In the genomic region with DNA sequence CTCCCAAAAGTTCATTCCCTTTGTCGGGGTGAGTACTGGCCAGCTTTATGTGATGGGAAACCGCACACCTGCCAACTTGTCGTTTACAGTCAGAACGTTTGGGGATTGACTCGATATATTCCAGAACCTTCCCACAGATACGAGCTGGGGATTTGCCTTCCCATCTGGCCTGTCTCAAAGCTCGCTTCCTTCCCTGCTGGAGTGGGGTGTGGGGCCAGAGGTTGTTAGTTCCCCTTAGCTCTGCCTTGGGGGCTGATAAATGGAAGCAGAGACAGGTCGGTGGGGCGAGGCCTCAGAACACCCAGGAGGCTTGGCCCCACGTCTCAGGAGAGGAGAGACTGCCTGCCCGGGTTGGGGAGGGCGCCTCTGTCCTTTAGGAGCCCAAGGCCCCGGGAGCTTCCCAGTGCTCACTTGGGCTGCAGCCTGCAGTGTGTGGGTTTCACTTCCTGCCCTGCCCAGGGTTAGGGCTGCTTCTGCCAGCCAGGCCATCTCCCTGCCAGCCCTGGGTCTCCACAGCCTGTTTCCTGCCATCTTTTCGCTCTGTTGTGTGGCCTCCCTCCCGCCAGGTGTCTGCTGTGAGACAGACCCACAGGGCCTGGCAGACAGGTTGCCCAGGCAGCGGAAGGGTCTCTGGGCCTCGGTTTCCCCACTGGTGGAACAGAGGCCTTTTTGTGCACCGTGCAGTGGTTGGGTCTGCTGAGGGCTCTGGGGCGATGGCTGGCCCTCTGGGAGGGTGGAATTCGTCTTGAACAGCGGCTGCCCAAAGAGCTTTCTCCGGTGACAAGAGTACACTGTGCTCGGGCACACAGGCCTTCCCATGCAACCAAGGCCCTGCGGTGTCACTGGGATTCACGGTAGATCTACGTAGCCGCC, we compare ENCODE assay signal across 13 cellular contexts. TPM values are rescaled to one million over a fixed set of nuclear protein-coding genes. Genes with fewer than 3 reads are reported as not detected.
A peak's percentile ranks its signal among the peaks of the same experiment; 100 is the strongest.
DNase-seq lines count a peak whose midpoint lies in the region; ATAC-seq and TF ChIP-seq lines count a peak whose summit lies in the region.
"Had no signal": no experiment of that assay in that cellular context is flagged by ENCODE, and none has a peak within 500 bp of the region (broad histone marks: within the 10 kb centered on the region; RNA-seq: fewer than 3 reads in every experiment).

No MANE protein-coding gene starts in this region.

- peak overlapping the region in 2 of 3 donors; percentile 7 to 63 for H3K27ac Mint-ChIP-seq in IgD-negative memory B cell
- H3K27ac Mint-ChIP-seq: activated CD4-positive, alpha-beta T cell treated with anti-CD3 and anti-CD28 coated beads, Interleukin-2, amount 10 ng/mL, durations not matched to agents 24 days and 14 days; activated naive CD8-positive, alpha-beta T cell had no signal

- no peaks in the 10 kb centered on the region for H3K9me3 ChIP-seq in RWPE2 (ENCODE audit: severe bottlenecking)
- no peaks in the 10 kb centered on the region for H3K9me3 ChIP-seq in left ventricle myocardium inferior (replicated peaks)
- H3K9me3 ChIP-seq in prostate gland, result no peaks in the 10 kb centered on the region
- H3K9me3 ChIP-seq: Caco-2, SJSA1 had no signal

- intact Hi-C loops in left ventricle myocardium inferior (cut with micrococcal nuclease) (no loop called here), left colon (cut with DNase I, micrococcal nuclease) (no loop called here), prostate gland (cut with DNase I) (no loop called here)

- TF ChIP-seq CTCF in RWPE2 (IDR thresholded peaks at IDR 0.05; ENCODE audit: poor library complexity, severe bottlenecking) (no peak), left ventricle myocardium inferior (IDR thresholded peaks at IDR 0.05; ENCODE audit: borderline replicate concordance) (no peak), prostate gland (IDR thresholded peaks at IDR 0.05) (no peak)

- DNase-seq in RWPE2 (ENCODE audit: low spot score) (peak; percentile 67), left ventricle myocardium inferior (no peak), left colon (no peak), DMS153 treated with DMSO at 0.1 percent for 48 hours (lab: John Stamatoyannopoulos, UW; ENCODE audit: unreplicated experiment) (no peak), occipital lobe (lab: John Stamatoyannopoulos, UW) (no peak), prostate gland (ENCODE audit: low spot score) (no peak)
- DNase-seq: activated CD4-positive, alpha-beta T cell treated with anti-CD3 and anti-CD28 coated beads, Interleukin-2, amount 10 ng/mL, durations not matched to agents 24 days and 14 days; Caco-2; stimulated activated naive CD8-positive, alpha-beta T cell treated with anti-CD3 and anti-CD28 coated beads, Interleukin-15, Interleukin-2, amounts not matched to agents 100 U/mL and 50 U/mL, for 24 hours had no signal

- no peaks in the 10 kb centered on the region for H3K4me1 ChIP-seq in RWPE2 (ENCODE audit: insufficient read depth, poor library complexity, severe bottlenecking)
- no peaks in the 10 kb centered on the region for H3K4me1 ChIP-seq in left ventricle myocardium inferior
- no peaks in the 10 kb centered on the region for H3K4me1 ChIP-seq in prostate gland (replicated peaks)
- H3K4me1 ChIP-seq: Caco-2, SJSA1 had no signal

- no peaks in the 10 kb centered on the region for H3K9me3 Mint-ChIP-seq in IgD-negative memory B cell
- H3K9me3 Mint-ChIP-seq: activated CD4-positive, alpha-beta T cell treated with anti-CD3 and anti-CD28 coated beads, Interleukin-2, amount 10 ng/mL, durations not matched to agents 24 days and 14 days had no signal

- H3K36me3 Mint-ChIP-seq in IgD-negative memory B cell, result no peaks in the 10 kb centered on the region
- H3K36me3 Mint-ChIP-seq: activated naive CD8-positive, alpha-beta T cell had no signal

- WGBS in prostate gland, result 81% methylated on average over 26 of the region's 27 CpGs

- ATAC-seq in RWPE2 (ENCODE audit: low read depth), result no peak
- ATAC-seq in left colon, result no peak
- ATAC-seq: stimulated activated naive CD8-positive, alpha-beta T cell treated with anti-CD3 and anti-CD28 coated beads, Interleukin-15, Interleukin-2, amounts not matched to agents 100 U/mL and 50 U/mL, for 24 hours had no signal

- no peak for TF ChIP-seq POLR2A in prostate gland (IDR thresholded peaks at IDR 0.05)

- H3K36me3 ChIP-seq in RWPE2 (ENCODE audit: low read depth), result no peaks in the 10 kb centered on the region; the same call in 1 of the 2 replicates
- peaks cover 35% of the 10 kb centered on the region for H3K36me3 ChIP-seq in left ventricle myocardium inferior
- no peaks in the 10 kb centered on the region for H3K36me3 ChIP-seq in prostate gland
- H3K36me3 ChIP-seq: SJSA1 had no signal

- H3K4me3 ChIP-seq in RWPE2 (ENCODE audit: severe bottlenecking) (no peak overlapping the region), left ventricle myocardium inferior (no peak overlapping the region), skin epidermis (no peak overlapping the region), prostate gland (no peak overlapping the region)
- H3K4me3 ChIP-seq: SJSA1 had no signal

- no peaks in the 10 kb centered on the region for H3K27me3 ChIP-seq in RWPE2 (ENCODE audit: insufficient read depth, poor library complexity, severe bottlenecking)
- no peaks in the 10 kb centered on the region for H3K27me3 ChIP-seq in left ventricle myocardium inferior (ENCODE audit: low read depth)
- no peaks in the 10 kb centered on the region for H3K27me3 ChIP-seq in prostate gland (replicated peaks; ENCODE audit: insufficient read depth)
- H3K27me3 ChIP-seq: SJSA1 had no signal

- H3K27me3 Mint-ChIP-seq in IgD-negative memory B cell, result no peaks in the 10 kb centered on the region
- H3K27me3 Mint-ChIP-seq: activated CD4-positive, alpha-beta T cell treated with anti-CD3 and anti-CD28 coated beads, Interleukin-2, amount 10 ng/mL, durations not matched to agents 24 days and 14 days; activated naive CD8-positive, alpha-beta T cell had no signal

- H3K27ac ChIP-seq in RWPE2 (ENCODE audit: poor library complexity, severe bottlenecking), result no peak overlapping the region
- peak overlapping the region; percentile 55 for H3K27ac ChIP-seq in left ventricle myocardium inferior (replicated peaks)
- H3K27ac ChIP-seq in skin epidermis, result peak overlapping the region in 18 of 21 experiments; percentile 28 to 82 (median 59)
- H3K27ac ChIP-seq in prostate gland, result no peak overlapping the region
- H3K27ac ChIP-seq: SJSA1 had no signal

- H3K4me1 Mint-ChIP-seq in IgD-negative memory B cell, result peaks cover 0 to 9% (median 5%) of the 10 kb centered on the region in 3 donors

- peak overlapping the region in 2 of 4 donors; percentile 33 to 70 for H3K4me3 Mint-ChIP-seq in IgD-negative memory B cell
- H3K4me3 Mint-ChIP-seq: activated CD4-positive, alpha-beta T cell treated with anti-CD3 and anti-CD28 coated beads, Interleukin-2, amount 10 ng/mL, durations not matched to agents 24 days and 14 days; activated naive CD8-positive, alpha-beta T cell had no signal

RNA-seq across cellular contexts. Expression of a gene that starts 8.1 kb away (rescaled TPM):
- 1.0 TPM for polyA plus RNA-seq in IgD-negative memory B cell
- total RNA-seq in left ventricle myocardium inferior (0.99 TPM), left colon (1 to 10 TPM in 1 of 2 donors, under 1 TPM in 1; 0.49 to 1.3 TPM), occipital lobe (0.31 TPM), prostate gland (under 1 TPM; 0.57 to 0.73 TPM)

RNA-seq across cellular contexts. Expression of a gene that starts 29.4 kb away (rescaled TPM):
- 3.7 TPM for polyA plus RNA-seq in IgD-negative memory B cell
- total RNA-seq in left ventricle myocardium inferior, result 192 TPM
- total RNA-seq in left colon, result 10 to 100 TPM; 59.2 to 77.4 TPM
- 37.0 TPM for total RNA-seq in occipital lobe
- 100 to 1,000 TPM in 1 of 2 donors, 10 to 100 TPM in 1; 58.9 to 155 TPM for total RNA-seq in prostate gland

Comparison
In these comparisons a context has a peak if more than half of its experiments do, and no peak if none do; other contexts are left out.
1. H3K27ac ChIP-seq: peak in left ventricle myocardium inferior (single experiment) and skin epidermis (18 of 21); none in RWPE2 (single experiment) and prostate gland (0 of 2).